Comparison of ENCODE assay signal across 8 cellular contexts in the genomic region with DNA sequence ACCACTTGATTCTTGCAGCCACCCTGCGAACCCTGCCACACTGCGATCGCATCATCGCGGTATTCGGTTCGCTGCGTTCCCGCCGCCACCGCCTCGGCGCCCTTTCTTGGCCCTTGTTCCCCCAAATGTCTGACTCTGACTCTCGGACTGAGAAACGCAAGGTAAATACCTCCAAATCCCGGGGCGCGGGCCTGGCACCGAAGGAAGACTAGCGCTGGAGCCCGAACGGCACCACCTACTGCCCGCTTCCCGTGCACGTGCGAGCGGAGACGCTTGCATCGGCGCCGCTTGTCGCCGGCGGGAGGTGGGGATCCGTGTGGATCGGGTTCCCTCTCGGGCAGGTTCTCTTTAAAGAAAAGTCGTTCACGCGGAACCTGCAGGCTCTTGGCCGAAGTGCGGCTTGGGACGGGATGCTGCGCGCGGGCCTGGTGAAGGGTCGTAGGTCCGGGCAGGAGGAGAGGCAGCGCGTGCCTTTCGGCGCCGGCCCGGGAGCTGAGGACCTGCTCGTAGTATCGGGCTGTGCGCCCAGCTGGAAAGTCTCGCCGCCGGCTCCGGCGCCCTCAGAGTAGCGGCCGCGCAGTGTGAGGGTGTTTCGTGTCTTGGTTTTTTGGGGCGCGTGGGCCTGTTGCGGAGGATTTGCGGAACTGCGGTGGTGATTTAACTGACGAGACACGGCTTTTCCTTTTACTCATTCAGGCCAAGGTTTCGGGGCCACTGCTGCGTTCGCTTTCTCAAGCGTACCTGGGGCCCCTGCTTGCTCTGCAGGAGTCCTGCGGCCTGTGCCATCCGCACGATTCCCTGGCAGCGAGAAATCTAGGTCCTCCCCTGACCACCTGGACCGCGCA. TPM values are rescaled to one million over a fixed set of nuclear protein-coding genes. Genes with fewer than 3 reads are reported as not detected.
DNase-seq lines count a peak whose midpoint lies in the region; ATAC-seq and TF ChIP-seq lines count a peak whose summit lies in the region.

No MANE protein-coding gene starts in this region.

- DNase-seq in NCI-H1694 treated with DMSO at 0.1 percent for 48 hours (lab: John Stamatoyannopoulos, UW) (peak; percentile 30), endothelial cell (ENCODE audit: low spot score) (peak; percentile 41), GOT3 (lab: John Stamatoyannopoulos, UW) (no peak)
- peak; percentile 62 for DNase-seq in activated CD4-positive, alpha-beta memory T cell treated with anti-CD3 and anti-CD28 coated beads for 36 hours

- H3K9me3 ChIP-seq in muscle layer of colon (ENCODE audit: low read length) (no peaks in the 10 kb centered on the region), stomach smooth muscle (ENCODE audit: control insufficient read depth in 2 of 2, low read length in 2 of 2) (no peaks in the 10 kb centered on the region)

- peaks cover 59% of the 10 kb centered on the region for H3K4me1 Mint-ChIP-seq in activated CD4-positive, alpha-beta memory T cell treated with anti-CD3 and anti-CD28 coated beads for 36 hours (ENCODE audit: low read depth)
- H3K4me1 Mint-ChIP-seq in endothelial cell (ENCODE audit: unreplicated experiment): peaks cover 16% of the 10 kb centered on the region

- no peaks in the 10 kb centered on the region for H3K79me2 ChIP-seq in ACC112 (ENCODE audit: control insufficient read depth, insufficient read depth, low read length, unreplicated experiment)

- CTCF ChIA-PET in activated CD4-positive, alpha-beta memory T cell treated with anti-CD3 and anti-CD28 coated beads for 36 hours (lab: Charles Lee): interaction anchor here (0.7 to 1.7 kb wide), 7 partner anchors 16 to 581 kb away, joined by 3 to 6 read pairs (median 3); no protein-coding TSS in a partner anchor

- peak overlapping the region; percentile 68 for H2AFZ ChIP-seq in ACC112 (ENCODE audit: low read length, unreplicated experiment)

- POLR2A ChIA-PET in activated CD4-positive, alpha-beta memory T cell treated with anti-CD3 and anti-CD28 coated beads for 36 hours (lab: Charles Lee): interaction anchor here (0.8 to 2.3 kb wide), 5 partner anchors 10 to 414 kb away, joined by 3 to 7 read pairs (median 3); no protein-coding TSS in a partner anchor

- H3K27ac ChIP-seq in ACC112 (ENCODE audit: low read depth, low read length) (no peak overlapping the region), muscle layer of colon (ENCODE audit: low read depth, low read length) (peak overlapping the region; percentile 27), stomach smooth muscle (ENCODE audit: low read length) (no peak overlapping the region)

- ATAC-seq in GM18909 (IDR thresholded peaks at IDR 0.05; ENCODE audit: poor library complexity, unreplicated experiment): peak; percentile 6

- H3K27ac Mint-ChIP-seq in activated CD4-positive, alpha-beta memory T cell treated with anti-CD3 and anti-CD28 coated beads for 36 hours: peak overlapping the region; percentile 88
- H3K27ac Mint-ChIP-seq in endothelial cell (ENCODE audit: unreplicated experiment): no peak overlapping the region

- peak overlapping the region; percentile 90 for H3K4me3 Mint-ChIP-seq in activated CD4-positive, alpha-beta memory T cell treated with anti-CD3 and anti-CD28 coated beads for 36 hours
- H3K4me3 Mint-ChIP-seq in endothelial cell (ENCODE audit: unreplicated experiment): peak overlapping the region; percentile 96

- peaks cover 13% of the 10 kb centered on the region for H3K27me3 Mint-ChIP-seq in activated CD4-positive, alpha-beta memory T cell treated with anti-CD3 and anti-CD28 coated beads for 36 hours
- peaks cover 30% of the 10 kb centered on the region for H3K27me3 Mint-ChIP-seq in endothelial cell (ENCODE audit: unreplicated experiment)

- H3K9me3 Mint-ChIP-seq in activated CD4-positive, alpha-beta memory T cell treated with anti-CD3 and anti-CD28 coated beads for 36 hours: no peaks in the 10 kb centered on the region
- no peaks in the 10 kb centered on the region for H3K9me3 Mint-ChIP-seq in endothelial cell (ENCODE audit: unreplicated experiment)

- TF ChIP-seq CTCF in endothelial cell (IDR thresholded peaks at IDR 0.05; ENCODE audit: unreplicated experiment): no peak

- H3K4me3 ChIP-seq in ACC112 (ENCODE audit: low read depth, low read length) (peak overlapping the region; percentile 75), muscle layer of colon (ENCODE audit: low read depth in 1 of 2, low read length in 2 of 2) (peak overlapping the region; percentile 76 to 94), stomach smooth muscle (ENCODE audit: low read length in 2 of 2) (peak overlapping the region; percentile 84 to 89)

- H3K27me3 ChIP-seq in ACC112 (ENCODE audit: insufficient read depth, low read length): peaks cover 22% of the 10 kb centered on the region
- peaks cover 37 to 58% of the 10 kb centered on the region in 2 donors for H3K27me3 ChIP-seq in muscle layer of colon (ENCODE audit: control insufficient read depth in 1 of 2, insufficient read depth in 2 of 2, low read length in 2 of 2)
- H3K27me3 ChIP-seq in stomach smooth muscle (ENCODE audit: control insufficient read depth in 1 of 2, insufficient read depth in 2 of 2, low read length in 2 of 2): peaks cover 25 to 48% of the 10 kb centered on the region in 2 donors

- peaks cover 4% of the 10 kb centered on the region for H3K4me1 ChIP-seq in ACC112 (ENCODE audit: control insufficient read depth, insufficient read depth, low read length, unreplicated experiment)
- peaks cover 40% of the 10 kb centered on the region for H3K4me1 ChIP-seq in muscle layer of colon (ENCODE audit: insufficient read depth, low read length)
- H3K4me1 ChIP-seq in stomach smooth muscle (ENCODE audit: control insufficient read depth, insufficient read depth, low read length): peaks cover 57% of the 10 kb centered on the region

- peak overlapping the region; percentile 21 for H3K9ac ChIP-seq in muscle layer of colon (ENCODE audit: low read length)
- peak overlapping the region; percentile 58 to 68 for H3K9ac ChIP-seq in stomach smooth muscle (ENCODE audit: low read length in 2 of 2)

- intact Hi-C loops in activated CD4-positive, alpha-beta memory T cell treated with anti-CD3 and anti-CD28 coated beads for 36 hours (cut with micrococcal nuclease): loop anchor here (5.0 kb wide), 1 partner anchor 444 kb away; a partner anchor contains a TSS

- H3K36me3 ChIP-seq in ACC112 (ENCODE audit: insufficient read depth, low read length) (no peaks in the 10 kb centered on the region), muscle layer of colon (ENCODE audit: insufficient read depth, low read length) (no peaks in the 10 kb centered on the region), stomach smooth muscle (ENCODE audit: control insufficient read depth in 2 of 2, insufficient read depth in 2 of 2, low read length in 2 of 2) (no peaks in the 10 kb centered on the region)

- H3K36me3 Mint-ChIP-seq in activated CD4-positive, alpha-beta memory T cell treated with anti-CD3 and anti-CD28 coated beads for 36 hours: peaks cover 32% of the 10 kb centered on the region
- H3K36me3 Mint-ChIP-seq in endothelial cell (ENCODE audit: low read depth, unreplicated experiment): peaks cover 10% of the 10 kb centered on the region

RNA-seq across cellular contexts. Expression of a gene that starts 0.5 kb away (rescaled TPM):
- 10 to 100 TPM; 21.9 to 25.6 TPM for total RNA-seq in activated CD4-positive, alpha-beta memory T cell treated with anti-CD3 and anti-CD28 coated beads for 36 hours
- 32.5 TPM for total RNA-seq in endothelial cell (ENCODE audit: unreplicated experiment)
